ENCODE assay signal across 1 cellular context in genomic region chr16:1779234-1779701, GRCh38.
TF ChIP-seq lines count a peak whose summit lies in the region.

No MANE protein-coding gene starts in this region.

TF ChIP-seq in H1, 55 proteins besides CTCF, POLR2A, EP300 and RAD21:
- TF ChIP-seq POLR2AphosphoS5 (IDR thresholded peaks at IDR 0.05; ENCODE audit: low read depth, low read length): 0 out of 2 replicates have a peak, but pooled peaks have one; percentile 11
- TF ChIP-seq SUZ12 (IDR thresholded peaks at IDR 0.05; ENCODE audit: low read length): no peak
